1 cellular context compared by ENCODE assay signal in the genomic region with DNA sequence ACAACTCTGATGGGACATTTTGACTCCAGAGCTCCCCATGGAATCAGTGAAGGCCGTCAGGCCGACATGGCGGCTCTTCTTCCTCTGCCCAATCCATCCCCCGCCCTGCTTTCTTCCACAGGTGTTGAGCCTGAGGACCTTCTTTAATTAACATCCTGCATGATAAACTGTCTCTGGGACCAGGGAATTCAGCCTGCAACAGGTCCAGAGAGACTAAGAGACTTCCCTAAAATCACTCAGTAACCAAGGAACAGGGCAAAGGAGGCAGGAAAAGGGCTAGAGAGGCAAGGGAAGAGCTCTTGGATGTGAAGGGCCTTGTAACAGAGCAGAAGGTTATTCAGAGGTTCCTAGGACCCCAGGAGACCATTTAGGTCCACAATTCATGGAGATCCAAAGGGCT.
A peak's percentile ranks its signal among the peaks of the same experiment; 100 is the strongest.
TF ChIP-seq lines count a peak whose summit lies in the region.

No MANE protein-coding gene starts in this region.

TF ChIP-seq in K562, 482 proteins besides CTCF, POLR2A, EP300 and RAD21:
- TF ChIP-seq, protein P1, sequence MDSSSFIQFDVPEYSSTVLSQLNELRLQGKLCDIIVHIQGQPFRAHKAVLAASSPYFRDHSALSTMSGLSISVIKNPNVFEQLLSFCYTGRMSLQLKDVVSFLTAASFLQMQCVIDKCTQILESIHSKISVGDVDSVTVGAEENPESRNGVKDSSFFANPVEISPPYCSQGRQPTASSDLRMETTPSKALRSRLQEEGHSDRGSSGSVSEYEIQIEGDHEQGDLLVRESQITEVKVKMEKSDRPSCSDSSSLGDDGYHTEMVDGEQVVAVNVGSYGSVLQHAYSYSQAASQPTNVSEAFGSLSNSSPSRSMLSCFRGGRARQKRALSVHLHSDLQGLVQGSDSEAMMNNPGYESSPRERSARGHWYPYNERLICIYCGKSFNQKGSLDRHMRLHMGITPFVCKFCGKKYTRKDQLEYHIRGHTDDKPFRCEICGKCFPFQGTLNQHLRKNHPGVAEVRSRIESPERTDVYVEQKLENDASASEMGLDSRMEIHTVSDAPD (CRISPR knock-in tag; IDR thresholded peaks at IDR 0.05) = no peak
- TF ChIP-seq L3MBTL2 (IDR thresholded peaks at IDR 0.05) (no peak), PPARD (CRISPR knock-in tag; IDR thresholded peaks at IDR 0.05) (no peak), SPI1 (IDR thresholded peaks at IDR 0.05; ENCODE audit: borderline replicate concordance, low read depth, low read length) (peak; percentile 67; the same call in 1 of the 2 replicates), ZFX (CRISPR knock-in tag; IDR thresholded peaks at IDR 0.05) (peak; percentile 21; the same call in 1 of the 2 replicates)
- TF ChIP-seq, protein P2, sequence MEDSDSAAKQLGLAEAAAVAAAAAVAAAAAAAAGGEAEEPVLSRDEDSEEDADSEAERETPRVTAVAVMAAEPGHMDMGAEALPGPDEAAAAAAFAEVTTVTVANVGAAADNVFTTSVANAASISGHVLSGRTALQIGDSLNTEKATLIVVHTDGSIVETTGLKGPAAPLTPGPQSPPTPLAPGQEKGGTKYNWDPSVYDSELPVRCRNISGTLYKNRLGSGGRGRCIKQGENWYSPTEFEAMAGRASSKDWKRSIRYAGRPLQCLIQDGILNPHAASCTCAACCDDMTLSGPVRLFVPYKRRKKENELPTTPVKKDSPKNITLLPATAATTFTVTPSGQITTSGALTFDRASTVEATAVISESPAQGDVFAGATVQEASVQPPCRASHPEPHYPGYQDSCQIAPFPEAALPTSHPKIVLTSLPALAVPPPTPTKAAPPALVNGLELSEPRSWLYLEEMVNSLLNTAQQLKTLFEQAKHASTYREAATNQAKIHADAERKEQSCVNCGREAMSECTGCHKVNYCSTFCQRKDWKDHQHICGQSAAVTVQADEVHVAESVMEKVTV (CRISPR knock-in tag; IDR thresholded peaks at IDR 0.05) = no peak
